13 cellular contexts compared by ENCODE assay signal in the genomic region with DNA sequence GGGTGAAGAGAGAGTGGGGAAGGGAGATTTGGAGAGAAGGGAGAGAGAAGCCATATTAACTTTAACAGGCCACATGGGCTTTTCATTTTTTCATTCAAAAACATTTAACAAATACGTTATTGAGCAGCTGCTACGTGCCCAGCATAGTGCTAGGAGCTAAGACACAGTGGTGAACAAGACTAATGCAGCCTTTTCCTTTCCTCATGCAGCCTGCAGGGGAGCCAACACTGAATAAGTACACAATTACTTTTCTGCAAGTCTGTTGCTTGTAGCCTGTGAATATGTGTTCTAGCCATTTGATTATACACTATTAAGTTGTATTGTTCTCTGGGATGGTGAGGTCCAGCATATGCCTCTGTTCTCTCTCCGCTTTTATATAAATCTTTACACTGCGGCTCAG. TPM values are rescaled to one million over a fixed set of nuclear protein-coding genes. Genes with fewer than 3 reads are reported as not detected.
DNase-seq lines count a peak whose midpoint lies in the region; ATAC-seq and TF ChIP-seq lines count a peak whose summit lies in the region.
"Had no signal": no experiment of that assay in that cellular context is flagged by ENCODE, and none has a peak within 500 bp of the region (broad histone marks: within the 10 kb centered on the region; RNA-seq: fewer than 3 reads in every experiment).

No MANE protein-coding gene starts in this region.

- peaks cover 28% of the 10 kb centered on the region for H3K79me2 ChIP-seq in Karpas-422 (ENCODE audit: low read length)

- H3K4me3 Mint-ChIP-seq in activated T-helper 2 cell treated with anti-CD3 and anti-CD28 coated beads, Interferon-gamma antibody, Interleukin-2, Interleukin-4, amounts not matched to agents 10 μg/mL and 5 μg/mL and 100 μg/mL, durations not matched to agents 14 hours and 24 hours and 36 hours (ENCODE audit: low read depth): no peak overlapping the region
- peak overlapping the region; percentile 28 for H3K4me3 Mint-ChIP-seq in natural killer cell

- peaks cover 34% of the 10 kb centered on the region for H3K4me1 ChIP-seq in Karpas-422 (ENCODE audit: low read length)
- peaks cover 4% of the 10 kb centered on the region for H3K4me1 ChIP-seq in colonic mucosa

- H4K20me1 ChIP-seq in Karpas-422 (ENCODE audit: insufficient read depth, low read depth, low read length): no peaks in the 10 kb centered on the region

- H3K4me3 ChIP-seq in Karpas-422 (ENCODE audit: low read length) (no peak overlapping the region), colonic mucosa (no peak overlapping the region)

- H3K27me3 ChIP-seq in Karpas-422 (ENCODE audit: low read length) (no peaks in the 10 kb centered on the region), colonic mucosa (no peaks in the 10 kb centered on the region)

- peak overlapping the region; percentile 98 for H3K27ac Mint-ChIP-seq in activated T-helper 2 cell treated with anti-CD3 and anti-CD28 coated beads, Interferon-gamma antibody, Interleukin-2, Interleukin-4, amounts not matched to agents 10 μg/mL and 5 μg/mL and 100 μg/mL, durations not matched to agents 14 hours and 24 hours and 36 hours
- H3K27ac Mint-ChIP-seq in natural killer cell: no peak overlapping the region

- H3K36me3 ChIP-seq in Karpas-422 (ENCODE audit: insufficient read depth, low read length): peaks cover 12% of the 10 kb centered on the region; the same call in 1 of the 2 replicates
- H3K36me3 ChIP-seq in colonic mucosa: no peaks in the 10 kb centered on the region

- peak; percentile 17 for DNase-seq in activated CD4-positive, alpha-beta T cell treated with anti-CD3 and anti-CD28 coated beads for 48 hours
- no peak for DNase-seq in activated CD4-positive, alpha-beta T cell treated with anti-CD3 and anti-CD28 coated beads for 4 hours
- DNase-seq in Karpas-422 (peak; percentile 57), natural killer cell (no peak), SKM-1 (lab: John Stamatoyannopoulos, UW; ENCODE audit: unreplicated experiment) (no peak), colonic mucosa (no peak)
- no peak for DNase-seq in activated T-helper 2 cell treated with anti-CD3 and anti-CD28 coated beads, Interferon-gamma antibody, Interleukin-2, Interleukin-4, amounts not matched to agents 10 μg/mL and 5 μg/mL and 100 μg/mL, durations not matched to agents 14 hours and 24 hours and 36 hours (ENCODE audit: low spot score)
- DNase-seq: DMS79, H7, midbrain, OCI-M1, T-cell had no signal

- TF ChIP-seq CTCF in natural killer cell (IDR thresholded peaks at IDR 0.05) (no peak), colonic mucosa (IDR thresholded peaks at IDR 0.05) (no peak)

- peaks cover 11% of the 10 kb centered on the region for H3K36me3 Mint-ChIP-seq in activated T-helper 2 cell treated with anti-CD3 and anti-CD28 coated beads, Interferon-gamma antibody, Interleukin-2, Interleukin-4, amounts not matched to agents 10 μg/mL and 5 μg/mL and 100 μg/mL, durations not matched to agents 14 hours and 24 hours and 36 hours (ENCODE audit: low read depth)
- H3K36me3 Mint-ChIP-seq in natural killer cell: no peaks in the 10 kb centered on the region
- H3K36me3 Mint-ChIP-seq: T-cell had no signal

- no peak overlapping the region; the same call in 1 of the 2 replicates for H3K27ac ChIP-seq in Karpas-422 (ENCODE audit: low read length)
- no peak overlapping the region for H3K27ac ChIP-seq in colonic mucosa

- peaks cover 31% of the 10 kb centered on the region for H3K4me1 Mint-ChIP-seq in activated T-helper 2 cell treated with anti-CD3 and anti-CD28 coated beads, Interferon-gamma antibody, Interleukin-2, Interleukin-4, amounts not matched to agents 10 μg/mL and 5 μg/mL and 100 μg/mL, durations not matched to agents 14 hours and 24 hours and 36 hours (ENCODE audit: low read depth)
- H3K4me1 Mint-ChIP-seq in natural killer cell: peaks cover 7 to 21% of the 10 kb centered on the region in 2 donors

- no peaks in the 10 kb centered on the region for H3K27me3 Mint-ChIP-seq in activated T-helper 2 cell treated with anti-CD3 and anti-CD28 coated beads, Interferon-gamma antibody, Interleukin-2, Interleukin-4, amounts not matched to agents 10 μg/mL and 5 μg/mL and 100 μg/mL, durations not matched to agents 14 hours and 24 hours and 36 hours (ENCODE audit: low read depth)
- peaks cover 3 to 7% of the 10 kb centered on the region in 2 donors for H3K27me3 Mint-ChIP-seq in natural killer cell (ENCODE audit: low read depth in 2 of 2)
- H3K27me3 Mint-ChIP-seq: T-cell had no signal

- peaks cover 9% of the 10 kb centered on the region; the same call in 1 of the 2 replicates for H3K9me2 ChIP-seq in Karpas-422 (replicated peaks; ENCODE audit: insufficient read depth, low read length)

- no peak overlapping the region for H3K4me2 ChIP-seq in Karpas-422 (ENCODE audit: low read depth, low read length, poor library complexity, severe bottlenecking)

- H3K9ac ChIP-seq in Karpas-422 (ENCODE audit: low read length): no peak overlapping the region
- H3K9ac ChIP-seq in colonic mucosa (ENCODE audit: low read depth in 2 of 2, low read length in 2 of 2): no peak overlapping the region

- H3K9me3 Mint-ChIP-seq in activated T-helper 2 cell treated with anti-CD3 and anti-CD28 coated beads, Interferon-gamma antibody, Interleukin-2, Interleukin-4, amounts not matched to agents 10 μg/mL and 5 μg/mL and 100 μg/mL, durations not matched to agents 14 hours and 24 hours and 36 hours: no peaks in the 10 kb centered on the region
- no peaks in the 10 kb centered on the region for H3K9me3 Mint-ChIP-seq in natural killer cell
- H3K9me3 Mint-ChIP-seq: T-cell had no signal

- H3K9me3 ChIP-seq in Karpas-422 (ENCODE audit: low read length) (no peaks in the 10 kb centered on the region), colonic mucosa (no peaks in the 10 kb centered on the region)

- ATAC-seq in natural killer cell (no peak), HG03095 (IDR thresholded peaks at IDR 0.05; ENCODE audit: unreplicated experiment) (no peak)
- ATAC-seq: T-cell had no signal

- H2AFZ ChIP-seq in Karpas-422 (ENCODE audit: low read length): peak overlapping the region; percentile 97

- intact Hi-C loops in activated T-helper 2 cell treated with anti-CD3 and anti-CD28 coated beads, Interferon-gamma antibody, Interleukin-2, Interleukin-4, amounts not matched to agents 10 μg/mL and 5 μg/mL and 100 μg/mL, durations not matched to agents 14 hours and 24 hours and 36 hours (cut with micrococcal nuclease): loop anchor here (10.0 kb wide), 1 partner anchor 149 kb away; no protein-coding TSS in a partner anchor
- intact Hi-C loops in natural killer cell (cut with micrococcal nuclease): no loop called here
- intact Hi-C loops in colonic mucosa (cut with DNase I): loop anchor here (10.0 kb wide), 1 partner anchor 161 kb away; no protein-coding TSS in a partner anchor

RNA-seq across cellular contexts. Expression of a gene that starts 1.9 kb away (rescaled TPM):
- 21.0 and 24.9 TPM in 2 replicates for total RNA-seq in Karpas-422 (2014; rRNA removed; shearing (Covaris generic); ENCODE audit: low replicate concordance)
- 21.2 and 25.4 TPM in 2 replicates for total RNA-seq in activated T-helper 2 cell treated with anti-CD3 and anti-CD28 coated beads, Interferon-gamma antibody, Interleukin-2, Interleukin-4, amounts not matched to agents 10 μg/mL and 5 μg/mL and 100 μg/mL, durations not matched to agents 14 hours and 24 hours and 36 hours
- total RNA-seq in natural killer cell (10 to 100 TPM; 11.2 to 15.9 (median 15.4) TPM), colonic mucosa (10 to 100 TPM; 10.3 to 14.1 TPM)

RNA-seq across cellular contexts. Expression of a gene that starts 36.2 kb away (rescaled TPM):
- total RNA-seq in Karpas-422 (2014; rRNA removed; shearing (Covaris generic); ENCODE audit: low replicate concordance): 51.3 and 74.9 TPM in 2 replicates
- total RNA-seq in activated T-helper 2 cell treated with anti-CD3 and anti-CD28 coated beads, Interferon-gamma antibody, Interleukin-2, Interleukin-4, amounts not matched to agents 10 μg/mL and 5 μg/mL and 100 μg/mL, durations not matched to agents 14 hours and 24 hours and 36 hours: 83.1 and 87.3 TPM in 2 replicates
- total RNA-seq in natural killer cell (10 to 100 TPM in 2 of 3 donors, 1 to 10 TPM in 1; 9.6 to 13.8 (median 10.2) TPM), colonic mucosa (10 to 100 TPM in 1 of 2 donors, 1 to 10 TPM in 1; 9.8 to 21.7 TPM)

Comparison
In these comparisons a context has a peak if more than half of its experiments do, and no peak if none do; other contexts are left out.
1. DNase-seq: peak in activated CD4-positive, alpha-beta T cell treated with anti-CD3 and anti-CD28 coated beads for 48 hours (single experiment) and Karpas-422 (single experiment); none in activated CD4-positive, alpha-beta T cell treated with anti-CD3 and anti-CD28 coated beads for 4 hours (0 of 2), activated T-helper 2 cell treated with anti-CD3 and anti-CD28 coated beads, Interferon-gamma antibody, Interleukin-2, Interleukin-4, amounts not matched to agents 10 μg/mL and 5 μg/mL and 100 μg/mL, durations not matched to agents 14 hours and 24 hours and 36 hours (single experiment), natural killer cell (single experiment), SKM-1 (single experiment) and colonic mucosa (single experiment).